Comparison of ENCODE assay signal across 27 cellular contexts in the genomic region with DNA sequence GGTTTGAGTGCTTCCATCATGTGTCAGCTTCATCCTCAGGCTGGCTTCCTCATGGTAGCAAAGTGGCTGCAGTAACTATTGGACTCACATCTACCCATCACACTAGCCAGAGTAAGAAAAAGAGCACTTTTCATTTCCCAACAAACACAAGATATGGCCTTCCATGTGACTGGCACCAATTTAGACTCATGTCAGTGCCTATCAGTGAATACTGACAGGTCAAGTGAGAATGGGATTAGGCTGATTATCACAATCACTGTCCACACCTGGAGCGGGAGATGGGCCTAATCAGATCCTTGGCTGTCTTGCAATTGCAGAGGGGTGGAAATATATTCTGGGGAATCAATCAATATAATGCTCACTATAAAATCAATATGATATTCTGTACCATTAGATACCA. TPM values are rescaled to one million over a fixed set of nuclear protein-coding genes. Genes with fewer than 3 reads are reported as not detected.
DNase-seq lines count a peak whose midpoint lies in the region; ATAC-seq lines count a peak whose summit lies in the region.
"Had no signal": no experiment of that assay in that cellular context is flagged by ENCODE, and none has a peak within 500 bp of the region (broad histone marks: within the 10 kb centered on the region; RNA-seq: fewer than 3 reads in every experiment).

No MANE protein-coding gene starts in this region.

- no peak overlapping the region for H3K4me3 ChIP-seq in CD8-positive, alpha-beta memory T cell (ENCODE audit: low read length)
- no peak overlapping the region for H3K4me3 ChIP-seq in mesendoderm (ENCODE audit: low read length)
- H3K4me3 ChIP-seq: A549, breast epithelium, heart left ventricle, left ventricle myocardium inferior, neural progenitor cell, SK-N-MC, testis had no signal

- WGBS in mesendoderm (ENCODE audit: extremely low coverage, insufficient coverage, low lambda C conversion rate): no CpG with 5 or more reads among the region's 1 CpG

- H3K36me3 Mint-ChIP-seq in activated CD4-positive, alpha-beta memory T cell treated with anti-CD3 and anti-CD28 coated beads, Interleukin-2, amount 10 ng/mL, durations not matched to agents 7 days and 5 days (ENCODE audit: low read depth): peaks cover 4% of the 10 kb centered on the region
- H3K36me3 Mint-ChIP-seq in activated CD4-positive, alpha-beta memory T cell treated with anti-CD3 and anti-CD28 coated beads for 36 hours: no peaks in the 10 kb centered on the region
- H3K36me3 Mint-ChIP-seq in CD8-positive, alpha-beta memory T cell: peaks cover 0 to 12% (median 0%) of the 10 kb centered on the region in 3 donors
- H3K36me3 Mint-ChIP-seq in T-cell: no peaks in the 10 kb centered on the region
- H3K36me3 Mint-ChIP-seq: activated CD8-positive, alpha-beta memory T cell treated with anti-CD3 and anti-CD28 coated beads, Interleukin-2, amount 10 ng/mL, durations not matched to agents 7 days and 5 days; activated naive CD4-positive, alpha-beta T cell treated with anti-CD3 and anti-CD28 coated beads, Interleukin-2, amount 50 U/mL, for 24 hours had no signal

- H3K36me3 ChIP-seq in CD8-positive, alpha-beta memory T cell (ENCODE audit: insufficient read depth, low read length): no peaks in the 10 kb centered on the region
- no peaks in the 10 kb centered on the region for H3K36me3 ChIP-seq in mesendoderm (ENCODE audit: control insufficient read depth, insufficient read depth, low read length)
- H3K36me3 ChIP-seq: breast epithelium, heart left ventricle, left ventricle myocardium inferior, neural progenitor cell had no signal

- no peaks in the 10 kb centered on the region for H3K9me3 Mint-ChIP-seq in activated CD4-positive, alpha-beta memory T cell treated with anti-CD3 and anti-CD28 coated beads, Interleukin-2, amount 10 ng/mL, durations not matched to agents 7 days and 5 days
- no peaks in the 10 kb centered on the region for H3K9me3 Mint-ChIP-seq in activated CD4-positive, alpha-beta memory T cell treated with anti-CD3 and anti-CD28 coated beads for 36 hours
- H3K9me3 Mint-ChIP-seq in CD8-positive, alpha-beta memory T cell: no peaks in the 10 kb centered on the region
- no peaks in the 10 kb centered on the region for H3K9me3 Mint-ChIP-seq in T-cell
- H3K9me3 Mint-ChIP-seq: activated naive CD4-positive, alpha-beta T cell treated with anti-CD3 and anti-CD28 coated beads, Interleukin-2, amount 50 U/mL, for 24 hours; neural progenitor cell; stimulated activated naive B cell treated with anti-CD40 and anti-IgM and Interleukin-4, amounts not matched to agents 10 μg/mL and 1 μg/mL and 100 μg/mL, for 72 hours had no signal

- H2BK120ac ChIP-seq in mesendoderm (ENCODE audit: low read depth, low read length): no peak overlapping the region

- no peaks in the 10 kb centered on the region for H3K79me2 ChIP-seq in mesendoderm (ENCODE audit: control insufficient read depth, insufficient read depth, low read length)
- H3K79me2 ChIP-seq: parathyroid adenoma had no signal

- no peak for DNase-seq in activated CD4-positive, alpha-beta memory T cell treated with anti-CD3 and anti-CD28 coated beads, Interleukin-2, amount 10 ng/mL, durations not matched to agents 7 days and 5 days
- no peak for DNase-seq in activated CD4-positive, alpha-beta memory T cell treated with anti-CD3 and anti-CD28 coated beads for 36 hours
- DNase-seq in CD8-positive, alpha-beta memory T cell: no peak
- DNase-seq in T-cell (no peak), mesendoderm (peak; percentile 51), OCI-M1 (lab: John Stamatoyannopoulos, UW) (no peak)
- DNase-seq: anterior cingulate cortex, foreskin melanocyte, heart left ventricle, IMR-90, left ventricle myocardium inferior, mesenchymal stem cell, NCI-H446 treated with DMSO at 0.1 percent for 48 hours, NCI-H774, retina, testis had no signal

- H3K4me3 Mint-ChIP-seq in activated CD4-positive, alpha-beta memory T cell treated with anti-CD3 and anti-CD28 coated beads, Interleukin-2, amount 10 ng/mL, durations not matched to agents 7 days and 5 days: no peak overlapping the region
- H3K4me3 Mint-ChIP-seq in activated CD4-positive, alpha-beta memory T cell treated with anti-CD3 and anti-CD28 coated beads for 36 hours: no peak overlapping the region
- H3K4me3 Mint-ChIP-seq in CD8-positive, alpha-beta memory T cell: peak overlapping the region in 2 of 7 donors; percentile 13 to 89
- H3K4me3 Mint-ChIP-seq in T-cell: no peak overlapping the region
- H3K4me3 Mint-ChIP-seq: neural progenitor cell had no signal

- no peak overlapping the region for H3K56ac ChIP-seq in mesendoderm (ENCODE audit: low read length)

- peaks cover 31% of the 10 kb centered on the region for H3K4me1 ChIP-seq in CD8-positive, alpha-beta memory T cell (ENCODE audit: insufficient read depth, low read length)
- no peaks in the 10 kb centered on the region for H3K4me1 ChIP-seq in mesendoderm (ENCODE audit: control insufficient read depth, low read depth, low read length)
- H3K4me1 ChIP-seq: breast epithelium, parathyroid adenoma, testis had no signal

- no peak overlapping the region for H2BK5ac ChIP-seq in mesendoderm (ENCODE audit: low read length)

- H3K27ac Mint-ChIP-seq in activated CD4-positive, alpha-beta memory T cell treated with anti-CD3 and anti-CD28 coated beads, Interleukin-2, amount 10 ng/mL, durations not matched to agents 7 days and 5 days: peak overlapping the region; percentile 52
- no peak overlapping the region for H3K27ac Mint-ChIP-seq in activated CD4-positive, alpha-beta memory T cell treated with anti-CD3 and anti-CD28 coated beads for 36 hours
- H3K27ac Mint-ChIP-seq in CD8-positive, alpha-beta memory T cell: peak overlapping the region in 7 of 8 donors; percentile 53 to 89 (median 75)
- peak overlapping the region; percentile 23 to 84 for H3K27ac Mint-ChIP-seq in T-cell
- H3K27ac Mint-ChIP-seq: neural progenitor cell had no signal

- no peak overlapping the region for H4K5ac ChIP-seq in mesendoderm (ENCODE audit: low read length)

- no peak overlapping the region for H2AK5ac ChIP-seq in mesendoderm (ENCODE audit: low read length)

- H3K27me3 Mint-ChIP-seq in activated CD4-positive, alpha-beta memory T cell treated with anti-CD3 and anti-CD28 coated beads, Interleukin-2, amount 10 ng/mL, durations not matched to agents 7 days and 5 days: no peaks in the 10 kb centered on the region
- H3K27me3 Mint-ChIP-seq in activated CD4-positive, alpha-beta memory T cell treated with anti-CD3 and anti-CD28 coated beads for 36 hours: no peaks in the 10 kb centered on the region
- no peaks in the 10 kb centered on the region for H3K27me3 Mint-ChIP-seq in CD8-positive, alpha-beta memory T cell
- no peaks in the 10 kb centered on the region for H3K27me3 Mint-ChIP-seq in T-cell
- H3K27me3 Mint-ChIP-seq: activated CD4-positive, alpha-beta T cell treated with anti-CD3 and anti-CD28 coated beads for 36 hours; activated CD8-positive, alpha-beta memory T cell treated with anti-CD3 and anti-CD28 coated beads, Interleukin-2, amount 10 ng/mL, durations not matched to agents 7 days and 5 days; activated naive CD4-positive, alpha-beta T cell treated with anti-CD3 and anti-CD28 coated beads, Interleukin-2, amount 50 U/mL, for 24 hours; stimulated activated naive B cell treated with anti-CD40 and anti-IgM and Interleukin-4, amounts not matched to agents 10 μg/mL and 1 μg/mL and 100 μg/mL, for 72 hours had no signal

- CTCF ChIA-PET in activated CD4-positive, alpha-beta memory T cell treated with anti-CD3 and anti-CD28 coated beads, Interleukin-2, amount 10 ng/mL, durations not matched to agents 7 days and 5 days (lab: Charles Lee): interaction anchor here (0.6 to 1.2 kb wide), 2 partner anchors 61 to 1492 kb away, joined by 3 to 5 read pairs; no protein-coding TSS in a partner anchor
- CTCF ChIA-PET in activated CD4-positive, alpha-beta memory T cell treated with anti-CD3 and anti-CD28 coated beads for 36 hours (lab: Charles Lee): interaction anchor here (0.7 kb wide), 1 partner anchor 18 kb away, joined by 3 read pairs; no protein-coding TSS in a partner anchor
- CTCF ChIA-PET in CD8-positive, alpha-beta memory T cell (lab: Charles Lee): interaction anchor here (0.7 to 0.9 kb wide), 2 partner anchors 21 to 61 kb away, joined by 3 read pairs; no protein-coding TSS in a partner anchor
- CTCF ChIA-PET in T-cell (lab: Charles Lee): no interaction called here

- no peak overlapping the region for H3K18ac ChIP-seq in mesendoderm (ENCODE audit: low read length)

- H3K4ac ChIP-seq in mesendoderm (ENCODE audit: low read depth, low read length): no peak overlapping the region

- peaks cover 74% of the 10 kb centered on the region for H3K4me1 Mint-ChIP-seq in activated CD4-positive, alpha-beta memory T cell treated with anti-CD3 and anti-CD28 coated beads, Interleukin-2, amount 10 ng/mL, durations not matched to agents 7 days and 5 days
- peaks cover 53% of the 10 kb centered on the region for H3K4me1 Mint-ChIP-seq in activated CD4-positive, alpha-beta memory T cell treated with anti-CD3 and anti-CD28 coated beads for 36 hours (ENCODE audit: low read depth)
- peaks cover 54 to 78% (median 76%) of the 10 kb centered on the region in 3 donors for H3K4me1 Mint-ChIP-seq in CD8-positive, alpha-beta memory T cell
- H3K4me1 Mint-ChIP-seq in T-cell: peaks cover 38 to 66% (median 63%) of the 10 kb centered on the region in 3 donors

- H4K8ac ChIP-seq in mesendoderm (ENCODE audit: low read depth, low read length): no peak overlapping the region

- H3K27me3 ChIP-seq in CD8-positive, alpha-beta memory T cell (ENCODE audit: insufficient read depth, low read length, poor library complexity, severe bottlenecking): no peaks in the 10 kb centered on the region
- H3K27me3 ChIP-seq in mesendoderm (ENCODE audit: insufficient read depth, low read length, poor library complexity): no peaks in the 10 kb centered on the region
- H3K27me3 ChIP-seq: breast epithelium, heart left ventricle, testis had no signal

- H3K27ac ChIP-seq in CD8-positive, alpha-beta memory T cell (ENCODE audit: low read depth, low read length): no peak overlapping the region
- H3K27ac ChIP-seq in mesendoderm (ENCODE audit: low read depth, low read length): no peak overlapping the region
- H3K27ac ChIP-seq: A549, breast epithelium, heart left ventricle, left ventricle myocardium inferior, neural progenitor cell, parathyroid adenoma, SK-N-MC, testis had no signal

- H3K4me2 ChIP-seq in mesendoderm (ENCODE audit: low read length): no peak overlapping the region
- H3K4me2 ChIP-seq: A549, neural progenitor cell had no signal

- H3K79me1 ChIP-seq in mesendoderm (ENCODE audit: low read length): no peaks in the 10 kb centered on the region

- H3K23ac ChIP-seq in mesendoderm (ENCODE audit: low read length): no peak overlapping the region

- no peak overlapping the region for H2BK15ac ChIP-seq in mesendoderm (replicated peaks; ENCODE audit: low read depth)

- intact Hi-C loops in activated CD4-positive, alpha-beta memory T cell treated with anti-CD3 and anti-CD28 coated beads for 36 hours (cut with micrococcal nuclease): loop anchor here (2.0 to 10.0 kb wide), 6 partner anchors 60 to 1622 kb away; partner anchors contain the start of genes CACYBP, PRDX6, RC3H1 and SUCO

- H3K9ac ChIP-seq in mesendoderm (ENCODE audit: low read length): no peak overlapping the region
- H3K9ac ChIP-seq: neural progenitor cell, parathyroid adenoma had no signal

- POLR2A ChIA-PET in activated CD4-positive, alpha-beta memory T cell treated with anti-CD3 and anti-CD28 coated beads, Interleukin-2, amount 10 ng/mL, durations not matched to agents 7 days and 5 days (lab: Charles Lee): interaction anchor here (1.3 to 4.5 kb wide), 3 partner anchors 134 to 679 kb away, joined by 3 to 15 read pairs (median 7); partner anchors contain the start of genes GAS5, RC3H1 and ZBTB37
- POLR2A ChIA-PET in activated CD4-positive, alpha-beta memory T cell treated with anti-CD3 and anti-CD28 coated beads for 36 hours (lab: Charles Lee): interaction anchor here (0.5 kb wide), 1 partner anchor 144 kb away, joined by 3 read pairs; no protein-coding TSS in a partner anchor
- POLR2A ChIA-PET in CD8-positive, alpha-beta memory T cell (lab: Charles Lee): interaction anchor here (1.1 kb wide), 1 partner anchor 134 kb away, joined by 4 read pairs; the partner anchor contains the start of gene RC3H1
- POLR2A ChIA-PET in T-cell (lab: Charles Lee): interaction anchor here in 1 of 2 donors (0.6 kb wide), 1 partner anchor 187 kb away, joined by 3 read pairs; no protein-coding TSS in a partner anchor

- no peaks in the 10 kb centered on the region for H3K9me3 ChIP-seq in CD8-positive, alpha-beta memory T cell (ENCODE audit: low read length)
- H3K9me3 ChIP-seq: A549, breast epithelium, heart left ventricle, left ventricle myocardium inferior, testis had no signal

- ATAC-seq in T-cell (replicated peaks in 1 of 4): no peak
- no peak for ATAC-seq in GM18873 (IDR thresholded peaks at IDR 0.05; ENCODE audit: low FRiP score, unreplicated experiment)
- no peak for ATAC-seq in GM18867 (IDR thresholded peaks at IDR 0.05; ENCODE audit: unreplicated experiment)
- ATAC-seq: A549, heart left ventricle had no signal

RNA-seq across cellular contexts. Expression of gene RABGAP1L, which starts 2.9 kb away (rescaled TPM):
- 10 to 100 TPM; 76.8 to 80.5 TPM for total RNA-seq in activated CD4-positive, alpha-beta memory T cell treated with anti-CD3 and anti-CD28 coated beads, Interleukin-2, amount 10 ng/mL, durations not matched to agents 7 days and 5 days
- total RNA-seq in activated CD4-positive, alpha-beta memory T cell treated with anti-CD3 and anti-CD28 coated beads for 36 hours: 10 to 100 TPM; 30.5 to 30.9 TPM
- total RNA-seq in CD8-positive, alpha-beta memory T cell: 10 to 100 TPM; 41.7 to 42.7 TPM
- polyA plus RNA-seq in CD8-positive, alpha-beta memory T cell: 78.5 TPM
- total RNA-seq in T-cell: 100 to 1,000 TPM in 1 of 5 donors, 10 to 100 TPM in 4; 75.0 to 108 (median 82.3) TPM
- 11.9 TPM for polyA plus RNA-seq in mesendoderm (2013, experiment 1 of 2)
- polyA plus RNA-seq in mesendoderm (2013, experiment 2 of 2): 13.8 TPM

Comparison
In these comparisons a context has a peak if more than half of its experiments do, and no peak if none do; other contexts are left out.
1. CTCF ChIA-PET loops: an anchor here in activated CD4-positive, alpha-beta memory T cell treated with anti-CD3 and anti-CD28 coated beads, Interleukin-2, amount 10 ng/mL, durations not matched to agents 7 days and 5 days (0.6 to 1.2 kb wide), activated CD4-positive, alpha-beta memory T cell treated with anti-CD3 and anti-CD28 coated beads for 36 hours (0.7 kb wide) and CD8-positive, alpha-beta memory T cell (0.7 to 0.9 kb wide); none called in T-cell.